ENCODE assay signal across 23 cellular contexts in the genomic region with DNA sequence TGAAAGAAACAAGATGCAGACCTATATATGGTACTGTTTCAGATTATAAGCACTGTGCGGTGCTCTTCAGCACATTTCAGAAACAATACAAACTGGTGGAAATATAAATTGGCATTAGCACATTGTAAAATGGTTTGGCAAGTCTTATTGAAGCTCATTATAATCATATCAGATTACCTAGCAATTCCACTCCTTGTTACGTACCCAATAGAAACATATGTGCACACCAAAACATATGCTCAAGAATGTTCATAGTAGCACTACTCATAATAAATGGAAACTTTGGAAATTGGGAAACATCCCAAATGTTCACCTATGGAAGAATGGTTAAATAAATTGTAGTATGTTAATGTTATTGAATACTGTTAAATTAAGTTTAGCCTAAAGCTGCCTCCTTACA.
"Had no signal": no experiment of that assay in that cellular context is flagged by ENCODE, and none has a peak within 500 bp of the region (broad histone marks: within the 10 kb centered on the region; RNA-seq: fewer than 3 reads in every experiment).

No MANE protein-coding gene starts in this region.

- DNase-seq: colonic mucosa; cortex of kidney; dermis blood vessel endothelial cell; dorsolateral prefrontal cortex; effector CD4-positive, alpha-beta T cell; effector CD8-positive, alpha-beta T cell; effector memory CD4-positive, alpha-beta T cell; effector memory CD8-positive, alpha-beta T cell; endodermal cell; erythroblast; esophagus squamous epithelium; foreskin fibroblast; foreskin keratinocyte; gastrocnemius medialis; head of caudate nucleus; heart left ventricle; heart right ventricle had no signal

- H3K9me3 Mint-ChIP-seq: dendritic cell treated with granulocyte-macrophage colony-stimulating factor and Interleukin-4, amounts not matched to agents 40 ng/mL and 50 ng/mL, for 4 days; effector memory CD8-positive, alpha-beta T cell; endodermal cell had no signal

- H3K27ac ChIP-seq: colonic mucosa, coronary artery, dorsolateral prefrontal cortex, epithelial cell of prostate, esophagus muscularis mucosa, esophagus squamous epithelium, foreskin keratinocyte, gastrocnemius medialis, gastroesophageal sphincter, heart left ventricle, heart right ventricle, hepatocyte had no signal

- H3K4me3 Mint-ChIP-seq: dendritic cell treated with granulocyte-macrophage colony-stimulating factor and Interleukin-4, amounts not matched to agents 40 ng/mL and 50 ng/mL, for 4 days; effector memory CD8-positive, alpha-beta T cell; endodermal cell had no signal

- H3K4me3 ChIP-seq: colonic mucosa, coronary artery, dorsolateral prefrontal cortex, esophagus muscularis mucosa, esophagus squamous epithelium, gastrocnemius medialis, gastroesophageal sphincter, heart left ventricle, heart right ventricle, hepatocyte had no signal

- H3K27ac Mint-ChIP-seq: dendritic cell treated with granulocyte-macrophage colony-stimulating factor and Interleukin-4, amounts not matched to agents 40 ng/mL and 50 ng/mL, for 4 days; effector memory CD8-positive, alpha-beta T cell; endodermal cell had no signal

- H3K4me1 ChIP-seq: colonic mucosa, foreskin keratinocyte, gastrocnemius medialis had no signal

- H3K9me3 ChIP-seq: colonic mucosa, esophagus muscularis mucosa, esophagus squamous epithelium, gastrocnemius medialis, gastroesophageal sphincter, heart left ventricle, heart right ventricle had no signal

- H3K36me3 ChIP-seq: colonic mucosa, esophagus muscularis mucosa, esophagus squamous epithelium, gastrocnemius medialis, gastroesophageal sphincter, heart left ventricle, heart right ventricle had no signal
